In genomic region chr11:69891421-69892236, GRCh38 we compare ENCODE assay signal across 15 cellular contexts.
DNase-seq lines count a peak whose midpoint lies in the region; ATAC-seq and TF ChIP-seq lines count a peak whose summit lies in the region.
"Had no signal": no experiment of that assay in that cellular context is flagged by ENCODE, and none has a peak within 500 bp of the region (broad histone marks: within the 10 kb centered on the region; RNA-seq: fewer than 3 reads in every experiment).

No MANE protein-coding gene starts in this region.

- H3K4me3 Mint-ChIP-seq in Caco-2 (ENCODE audit: unreplicated experiment) = peak overlapping the region; percentile 39
- H3K4me3 Mint-ChIP-seq: activated T-cell treated with anti-CD3 and anti-CD28 coated beads, Interleukin-2, amount 50 U/mL, for 24 hours; memory B cell; nephron had no signal

- no TSS peak for BruUV-seq in Caco-2 (replicated peaks; lab: Mats Ljungman, UMichigan)
- BruUV-seq in A673 (replicated peaks; lab: Mats Ljungman, UMichigan) = no TSS peak

- H3K4me3 ChIP-seq in Caco-2 (ENCODE audit: low read depth, low read length) = no peak overlapping the region
- H3K4me3 ChIP-seq in MG63 = no peak overlapping the region
- peak overlapping the region in 1 of 2 donors; percentile 4 for H3K4me3 ChIP-seq in mucosa of rectum (ENCODE audit: low read length in 2 of 2)
- no peak overlapping the region for H3K4me3 ChIP-seq in A673 (ENCODE audit: low read depth, low read length, poor library complexity, severe bottlenecking)
- H3K4me3 ChIP-seq: gastroesophageal sphincter had no signal

- no peak overlapping the region for H3K27ac Mint-ChIP-seq in Caco-2 (ENCODE audit: unreplicated experiment)
- H3K27ac Mint-ChIP-seq: activated T-cell treated with anti-CD3 and anti-CD28 coated beads, Interleukin-2, amount 50 U/mL, for 24 hours; memory B cell; nephron had no signal

- no peaks in the 10 kb centered on the region for H3K9me3 ChIP-seq in Caco-2
- H3K9me3 ChIP-seq in MG63 = no peaks in the 10 kb centered on the region
- H3K9me3 ChIP-seq in mucosa of rectum (ENCODE audit: control insufficient read depth in 2 of 2, low read length in 2 of 2) = no peaks in the 10 kb centered on the region
- no peaks in the 10 kb centered on the region for H3K9me3 ChIP-seq in A673 (ENCODE audit: low read depth, low read length, poor library complexity, severe bottlenecking)
- H3K9me3 ChIP-seq: gastroesophageal sphincter had no signal

- no peaks in the 10 kb centered on the region for H3K4me1 Mint-ChIP-seq in Caco-2 (ENCODE audit: low read depth, unreplicated experiment)

- H3K4me1 ChIP-seq in Caco-2 = peaks cover 12% of the 10 kb centered on the region; the same call in 1 of the 2 replicates
- H3K4me1 ChIP-seq in mucosa of rectum (ENCODE audit: control insufficient read depth in 2 of 2, insufficient read depth in 2 of 2, low read length in 2 of 2) = peaks cover 30 to 33% of the 10 kb centered on the region in 2 donors
- H3K4me1 ChIP-seq in A673 (ENCODE audit: insufficient read depth, low read length, poor library complexity, severe bottlenecking) = no peaks in the 10 kb centered on the region

- CTCF ChIA-PET in Caco-2 (lab: Charles Lee) (interaction anchor here (0.7 to 1.4 kb wide), 6 partner anchors 9 to 208 kb away, joined by 3 read pairs; no protein-coding TSS in a partner anchor), A673 (lab: Charles Lee) (interaction anchor here (1.2 kb wide), 1 partner anchor 9 kb away, joined by 3 read pairs; no protein-coding TSS in a partner anchor)

- H3K27ac ChIP-seq in mucosa of rectum (ENCODE audit: low read depth in 2 of 2, low read length in 2 of 2) (peak overlapping the region; percentile 57 to 62), A673 (ENCODE audit: low read depth, low read length, poor library complexity, severe bottlenecking) (no peak overlapping the region)
- H3K27ac ChIP-seq: gastroesophageal sphincter had no signal

- H3K9me3 Mint-ChIP-seq in Caco-2 (ENCODE audit: unreplicated experiment) = no peaks in the 10 kb centered on the region
- H3K9me3 Mint-ChIP-seq: activated T-cell treated with anti-CD3 and anti-CD28 coated beads, Interleukin-2, amount 50 U/mL, for 24 hours; memory B cell; nephron had no signal

- POLR2A ChIA-PET in Caco-2 (lab: Charles Lee) (no interaction called here), A673 (lab: Charles Lee; ENCODE audit: low non-redundant PET) (no interaction called here)

- TF ChIP-seq CTCF in Caco-2 (IDR thresholded peaks at IDR 0.05; ENCODE audit: insufficient read depth in 1 of 2, low read depth in 1 of 2, low read length in 1 of 2, severe bottlenecking in 1 of 2, unreplicated experiment in 1 of 2) = peak in 1 of 2 experiments; percentile 9
- no peak for TF ChIP-seq CTCF in A673 (conservative IDR thresholded peaks at IDR 0.05; ENCODE audit: low read depth, low read length)

- peaks cover 12% of the 10 kb centered on the region for H3K27me3 Mint-ChIP-seq in Caco-2 (ENCODE audit: insufficient read depth, unreplicated experiment)

- DNase-seq in Caco-2 (peak; percentile 45 to 65), MG63 (peak; percentile 28), dermis blood vessel endothelial cell (peak; percentile 8), NCI-H510A treated with DMSO at 0.1 percent for 48 hours (lab: John Stamatoyannopoulos, UW) (no peak), A673 (ENCODE audit: low spot score) (no peak), HPDE6-E6E7 (ENCODE audit: extremely low spot score) (no peak)
- DNase-seq: activated naive CD4-positive, alpha-beta T cell treated with anti-CD3 and anti-CD28 coated beads, Interleukin-2, amount 50 U/mL, for 16 hours; activated T-cell treated with anti-CD3 and anti-CD28 coated beads, Interleukin-2, amount 50 U/mL, for 24 hours; MM.1S; NCI-H187 treated with DMSO at 0.1 percent for 48 hours had no signal

- no peak for ATAC-seq in GM18870 (IDR thresholded peaks at IDR 0.05; ENCODE audit: unreplicated experiment)
- ATAC-seq: gastroesophageal sphincter had no signal

- intact Hi-C loops in Caco-2 (cut with micrococcal nuclease; ENCODE audit: unreplicated experiment) = no loop called here
- intact Hi-C loops in A673 (cut with micrococcal nuclease; ENCODE audit: unreplicated experiment) = no loop called here

- H3K9ac ChIP-seq in mucosa of rectum (ENCODE audit: low read depth in 1 of 2, low read length in 2 of 2) = no peak overlapping the region

- H3K36me3 ChIP-seq in Caco-2 (ENCODE audit: control insufficient read depth, insufficient read depth, low read length) = no peaks in the 10 kb centered on the region
- no peaks in the 10 kb centered on the region for H3K36me3 ChIP-seq in MG63
- no peaks in the 10 kb centered on the region for H3K36me3 ChIP-seq in mucosa of rectum (ENCODE audit: control insufficient read depth in 2 of 2, insufficient read depth in 2 of 2, low read length in 2 of 2)
- H3K36me3 ChIP-seq in A673 (ENCODE audit: insufficient read depth, low read length, poor library complexity, severe bottlenecking) = no peaks in the 10 kb centered on the region
- H3K36me3 ChIP-seq: gastroesophageal sphincter had no signal

- no peaks in the 10 kb centered on the region for H3K36me3 Mint-ChIP-seq in Caco-2 (ENCODE audit: insufficient read depth, unreplicated experiment)
- H3K36me3 Mint-ChIP-seq: memory B cell had no signal

- H3K27me3 ChIP-seq in Caco-2 (replicated peaks; ENCODE audit: control insufficient read depth, insufficient read depth, low read length) (no peaks in the 10 kb centered on the region), MG63 (no peaks in the 10 kb centered on the region), mucosa of rectum (ENCODE audit: control insufficient read depth in 2 of 2, insufficient read depth in 2 of 2, low read length in 2 of 2) (no peaks in the 10 kb centered on the region), A673 (replicated peaks; ENCODE audit: insufficient read depth, low read depth, low read length, poor library complexity) (peaks cover 11% of the 10 kb centered on the region)

Comparison
In these comparisons a context has a peak if more than half of its experiments do, and no peak if none do; other contexts are left out.
1. DNase-seq: peak in Caco-2 (2 of 2), MG63 (single experiment) and dermis blood vessel endothelial cell (single experiment); none in NCI-H510A treated with DMSO at 0.1 percent for 48 hours (single experiment), A673 (single experiment) and HPDE6-E6E7 (single experiment).